22 cellular contexts compared by ENCODE assay signal in the genomic region with DNA sequence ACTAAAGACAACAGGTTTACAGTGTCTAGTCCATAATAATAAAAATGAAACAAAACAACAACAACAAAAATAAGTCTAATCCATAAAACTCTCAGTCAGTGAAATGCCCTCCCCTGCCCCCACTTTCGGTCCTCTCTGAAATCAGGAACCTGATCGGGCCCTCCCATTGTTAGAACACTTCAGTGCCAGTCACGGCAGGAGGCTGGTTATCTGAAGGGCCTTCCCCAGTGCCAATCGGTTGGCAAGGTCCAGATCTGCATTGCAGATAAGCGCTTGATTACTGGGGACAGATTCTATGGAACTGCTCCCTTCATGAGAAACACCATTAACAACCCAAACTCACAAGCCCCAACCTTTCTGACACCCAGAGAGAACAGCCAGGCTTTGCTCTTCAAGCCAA.
"Had no signal": no experiment of that assay in that cellular context is flagged by ENCODE, and none has a peak within 500 bp of the region (broad histone marks: within the 10 kb centered on the region; RNA-seq: fewer than 3 reads in every experiment).

No MANE protein-coding gene starts in this region.

- H3K9me3 ChIP-seq: lower lobe of right lung, neutrophil, ovary, right atrium auricular region, right lobe of liver, tibial nerve, uterus had no signal

- H3K27ac ChIP-seq: lower lobe of right lung, neural progenitor cell, neutrophil, ovary, right atrium auricular region, right lobe of liver, tibial nerve, uterus had no signal

- H3K4me2 ChIP-seq: neural progenitor cell had no signal

- H3K4me1 ChIP-seq: lower lobe of right lung, right lobe of liver, uterus had no signal

- DNase-seq: hippocampal formation; kidney glomerular epithelial cell; left cardiac atrium; lower lobe of right lung; mammary epithelial cell; mesenchymal stem cell; naive B cell; natural killer cell; nephron progenitor cell; occipital lobe; ovary; right lobe of liver; stimulated activated CD4-positive, alpha-beta T cell treated with anti-CD3 and anti-CD28 coated beads, Interleukin-4, amount 100 ng/mL, for 24 hours; stimulated activated naive CD4-positive, alpha-beta T cell; substantia nigra; uterus had no signal

- H3K27me3 ChIP-seq: neural progenitor cell, neutrophil, ovary, right atrium auricular region, right lobe of liver, tibial nerve, uterus had no signal

- H2AFZ ChIP-seq: neural progenitor cell had no signal

- H3K36me3 ChIP-seq: lower lobe of right lung, neural progenitor cell, neutrophil, ovary, right atrium auricular region, right lobe of liver, tibial nerve, uterus had no signal

- ATAC-seq: left cardiac atrium; left lobe of liver; lower lobe of right lung; natural killer cell; right lobe of liver; stimulated activated effector memory CD8-positive, alpha-beta T cell treated with anti-CD3 and anti-CD28 coated beads, Interleukin-12 subunit alpha, Interleukin-12 subunit beta, amount 100 ng/mL, for 72 hours had no signal

- H3K4me3 ChIP-seq: lower lobe of right lung, neural progenitor cell, ovary, right atrium auricular region, right lobe of liver, tibial nerve, uterus had no signal
